Comparison of ENCODE assay signal across 9 cellular contexts in genomic region chr9:9790216-9790872, GRCh38.
DNase-seq lines count a peak whose midpoint lies in the region; ATAC-seq, FAIRE-seq and TF ChIP-seq lines count a peak whose summit lies in the region.
"Had no signal": no experiment of that assay in that cellular context is flagged by ENCODE, and none has a peak within 500 bp of the region (broad histone marks: within the 10 kb centered on the region; RNA-seq: fewer than 3 reads in every experiment).

No MANE protein-coding gene starts in this region.

- ATAC-seq in HG03432 (IDR thresholded peaks at IDR 0.05; ENCODE audit: unreplicated experiment) = peak; percentile 74
- no peak for ATAC-seq in effector memory CD8-positive, alpha-beta T cell (replicated peaks)

- H3K36me3 ChIP-seq in endocrine pancreas (ENCODE audit: control insufficient read depth, insufficient read depth, low read length) = no peaks in the 10 kb centered on the region

- no peaks in the 10 kb centered on the region for H3K4me1 ChIP-seq in endocrine pancreas (ENCODE audit: control insufficient read depth, insufficient read depth, low read length)

- TF ChIP-seq CTCF in nephron progenitor cell (IDR thresholded peaks at IDR 0.05) = peak; percentile 82

- H3K4me1 Mint-ChIP-seq in nephron progenitor cell = no peaks in the 10 kb centered on the region
- no peaks in the 10 kb centered on the region for H3K4me1 Mint-ChIP-seq in effector memory CD8-positive, alpha-beta T cell (ENCODE audit: low read depth in 2 of 2)

- peak overlapping the region; percentile 10 for H3K4me3 ChIP-seq in endocrine pancreas (ENCODE audit: control insufficient read depth, insufficient read depth, low read length)

- H3K9me3 ChIP-seq in endocrine pancreas (ENCODE audit: control insufficient read depth, low read length) = no peaks in the 10 kb centered on the region

- no peak overlapping the region for H3K9ac ChIP-seq in endocrine pancreas (ENCODE audit: control insufficient read depth, insufficient read depth, low read length)

- H3K9me3 Mint-ChIP-seq in nephron progenitor cell = no peaks in the 10 kb centered on the region
- no peaks in the 10 kb centered on the region for H3K9me3 Mint-ChIP-seq in effector memory CD8-positive, alpha-beta T cell
- H3K9me3 Mint-ChIP-seq: T-helper 1 cell treated with Interleukin-12 subunit alpha and Interleukin-12 subunit beta and Interleukin-4 antibody, amounts not matched to agents 30 μg/mL and 1 μg/mL, for 36 hours had no signal

- no peaks in the 10 kb centered on the region for H3K27me3 ChIP-seq in endocrine pancreas (ENCODE audit: control insufficient read depth, insufficient read depth, low read length)

- no peaks in the 10 kb centered on the region for H3K27me3 Mint-ChIP-seq in nephron progenitor cell (ENCODE audit: low read depth, poor library complexity)
- no peaks in the 10 kb centered on the region for H3K27me3 Mint-ChIP-seq in effector memory CD8-positive, alpha-beta T cell

- H3K27ac Mint-ChIP-seq in nephron progenitor cell = no peak overlapping the region
- H3K27ac Mint-ChIP-seq in effector memory CD8-positive, alpha-beta T cell = no peak overlapping the region
- H3K27ac Mint-ChIP-seq: T-helper 1 cell treated with Interleukin-12 subunit alpha and Interleukin-12 subunit beta and Interleukin-4 antibody, amounts not matched to agents 30 μg/mL and 1 μg/mL, for 36 hours had no signal

- H3K36me3 Mint-ChIP-seq in nephron progenitor cell (ENCODE audit: low read depth) = no peaks in the 10 kb centered on the region
- H3K36me3 Mint-ChIP-seq in effector memory CD8-positive, alpha-beta T cell (ENCODE audit: insufficient read depth) = no peaks in the 10 kb centered on the region

- H3K4me3 Mint-ChIP-seq in nephron progenitor cell = no peak overlapping the region
- H3K4me3 Mint-ChIP-seq in effector memory CD8-positive, alpha-beta T cell = no peak overlapping the region
- H3K4me3 Mint-ChIP-seq: T-helper 1 cell treated with Interleukin-12 subunit alpha and Interleukin-12 subunit beta and Interleukin-4 antibody, amounts not matched to agents 30 μg/mL and 1 μg/mL, for 36 hours had no signal

- DNase-seq in DMS53 (lab: John Stamatoyannopoulos, UW) = peak; percentile 91
- no peak for DNase-seq in GM19239 (ENCODE audit: insufficient read length, low spot score)
- peak; percentile 62 for DNase-seq in NCI-H526 treated with DMSO at 0.1 percent for 48 hours (lab: John Stamatoyannopoulos, UW)
- peak; percentile 42 for DNase-seq in nephron progenitor cell
- DNase-seq in effector memory CD8-positive, alpha-beta T cell = no peak
- no peak for DNase-seq in stimulated activated CD4-positive, alpha-beta T cell treated with anti-CD3 and anti-CD28 coated beads, Interleukin-12 subunit alpha, Interleukin-12 subunit beta, amount 100 ng/mL, for 4 hours

- peak; percentile 51 for FAIRE-seq in GM19239 (lab: Jason Lieb, UNC)

Comparison
In these comparisons a context has a peak if more than half of its experiments do, and no peak if none do; other contexts are left out.
1. DNase-seq: peak in DMS53 (single experiment), NCI-H526 treated with DMSO at 0.1 percent for 48 hours (single experiment) and nephron progenitor cell (single experiment); none in GM19239 (single experiment), effector memory CD8-positive, alpha-beta T cell (0 of 3) and stimulated activated CD4-positive, alpha-beta T cell treated with anti-CD3 and anti-CD28 coated beads, Interleukin-12 subunit alpha, Interleukin-12 subunit beta, amount 100 ng/mL, for 4 hours (single experiment).